2 cellular contexts compared by ENCODE assay signal in the genomic region with DNA sequence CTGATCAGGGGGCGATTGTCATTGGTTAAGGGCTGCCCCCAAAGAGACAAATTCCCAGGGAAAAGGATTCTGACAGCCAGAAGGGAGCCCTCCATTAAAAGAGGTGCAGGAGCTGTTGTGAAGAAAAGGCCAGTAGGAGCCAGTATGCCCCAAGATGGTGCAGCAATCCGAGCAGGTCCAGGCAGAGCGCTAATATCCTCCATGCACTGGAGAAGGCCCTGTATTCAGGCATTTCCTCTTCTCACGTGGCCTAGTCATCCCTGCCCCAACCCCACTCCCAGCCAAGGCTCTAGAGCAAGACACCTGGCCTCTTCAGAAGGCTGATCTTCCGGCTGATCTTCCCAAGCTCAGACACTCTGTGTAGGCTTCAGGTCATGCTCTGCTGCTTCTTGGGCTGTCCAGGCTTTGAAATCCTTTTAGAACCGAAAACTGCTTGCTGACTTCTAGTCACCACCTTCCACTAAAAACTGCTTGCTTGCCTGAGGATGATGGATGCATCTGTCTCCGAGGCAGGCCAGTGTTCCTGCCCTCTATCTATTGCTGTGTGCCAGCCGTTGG.
TF ChIP-seq lines count a peak whose summit lies in the region.

No MANE protein-coding gene starts in this region.

TF ChIP-seq in IMR-90, 13 proteins besides CTCF, POLR2A, EP300 and RAD21 (continued from another document):
- TF ChIP-seq MAZ (IDR thresholded peaks at IDR 0.05; ENCODE audit: borderline replicate concordance, low read depth, low read length) (no peak), MAFK (IDR thresholded peaks at IDR 0.05; ENCODE audit: low read depth, low read length) (no peak), NFE2L2 (IDR thresholded peaks at IDR 0.05; ENCODE audit: low read depth, low read length) (no peak)
- TF ChIP-seq, protein P1, sequence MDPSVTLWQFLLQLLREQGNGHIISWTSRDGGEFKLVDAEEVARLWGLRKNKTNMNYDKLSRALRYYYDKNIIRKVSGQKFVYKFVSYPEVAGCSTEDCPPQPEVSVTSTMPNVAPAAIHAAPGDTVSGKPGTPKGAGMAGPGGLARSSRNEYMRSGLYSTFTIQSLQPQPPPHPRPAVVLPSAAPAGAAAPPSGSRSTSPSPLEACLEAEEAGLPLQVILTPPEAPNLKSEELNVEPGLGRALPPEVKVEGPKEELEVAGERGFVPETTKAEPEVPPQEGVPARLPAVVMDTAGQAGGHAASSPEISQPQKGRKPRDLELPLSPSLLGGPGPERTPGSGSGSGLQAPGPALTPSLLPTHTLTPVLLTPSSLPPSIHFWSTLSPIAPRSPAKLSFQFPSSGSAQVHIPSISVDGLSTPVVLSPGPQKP (IDR thresholded peaks at IDR 0.05; ENCODE audit: borderline replicate concordance, low read depth, low read length): no peak

TF ChIP-seq in WTC11, 78 proteins besides CTCF, POLR2A, EP300 and RAD21 (continued from another document):
- TF ChIP-seq, protein P2, sequence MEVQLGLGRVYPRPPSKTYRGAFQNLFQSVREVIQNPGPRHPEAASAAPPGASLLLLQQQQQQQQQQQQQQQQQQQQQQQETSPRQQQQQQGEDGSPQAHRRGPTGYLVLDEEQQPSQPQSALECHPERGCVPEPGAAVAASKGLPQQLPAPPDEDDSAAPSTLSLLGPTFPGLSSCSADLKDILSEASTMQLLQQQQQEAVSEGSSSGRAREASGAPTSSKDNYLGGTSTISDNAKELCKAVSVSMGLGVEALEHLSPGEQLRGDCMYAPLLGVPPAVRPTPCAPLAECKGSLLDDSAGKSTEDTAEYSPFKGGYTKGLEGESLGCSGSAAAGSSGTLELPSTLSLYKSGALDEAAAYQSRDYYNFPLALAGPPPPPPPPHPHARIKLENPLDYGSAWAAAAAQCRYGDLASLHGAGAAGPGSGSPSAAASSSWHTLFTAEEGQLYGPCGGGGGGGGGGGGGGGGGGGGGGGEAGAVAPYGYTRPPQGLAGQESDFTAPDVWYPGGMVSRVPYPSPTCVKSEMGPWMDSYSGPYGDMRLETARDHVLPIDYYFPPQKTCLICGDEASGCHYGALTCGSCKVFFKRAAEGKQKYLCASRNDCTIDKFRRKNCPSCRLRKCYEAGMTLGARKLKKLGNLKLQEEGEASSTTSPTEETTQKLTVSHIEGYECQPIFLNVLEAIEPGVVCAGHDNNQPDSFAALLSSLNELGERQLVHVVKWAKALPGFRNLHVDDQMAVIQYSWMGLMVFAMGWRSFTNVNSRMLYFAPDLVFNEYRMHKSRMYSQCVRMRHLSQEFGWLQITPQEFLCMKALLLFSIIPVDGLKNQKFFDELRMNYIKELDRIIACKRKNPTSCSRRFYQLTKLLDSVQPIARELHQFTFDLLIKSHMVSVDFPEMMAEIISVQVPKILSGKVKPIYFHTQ (CRISPR knock-in tag; IDR thresholded peaks at IDR 0.05): no peak
- TF ChIP-seq NR3C1 (CRISPR knock-in tag; conservative IDR thresholded peaks at IDR 0.05; ENCODE audit: low read depth): no peak
- TF ChIP-seq, protein P3, sequence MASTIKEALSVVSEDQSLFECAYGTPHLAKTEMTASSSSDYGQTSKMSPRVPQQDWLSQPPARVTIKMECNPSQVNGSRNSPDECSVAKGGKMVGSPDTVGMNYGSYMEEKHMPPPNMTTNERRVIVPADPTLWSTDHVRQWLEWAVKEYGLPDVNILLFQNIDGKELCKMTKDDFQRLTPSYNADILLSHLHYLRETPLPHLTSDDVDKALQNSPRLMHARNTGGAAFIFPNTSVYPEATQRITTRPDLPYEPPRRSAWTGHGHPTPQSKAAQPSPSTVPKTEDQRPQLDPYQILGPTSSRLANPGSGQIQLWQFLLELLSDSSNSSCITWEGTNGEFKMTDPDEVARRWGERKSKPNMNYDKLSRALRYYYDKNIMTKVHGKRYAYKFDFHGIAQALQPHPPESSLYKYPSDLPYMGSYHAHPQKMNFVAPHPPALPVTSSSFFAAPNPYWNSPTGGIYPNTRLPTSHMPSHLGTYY (CRISPR knock-in tag; IDR thresholded peaks at IDR 0.05): no peak
- TF ChIP-seq ZNF317 (CRISPR knock-in tag; IDR thresholded peaks at IDR 0.05; ENCODE audit: borderline replicate concordance, low read depth): no peak
- TF ChIP-seq CBFB (CRISPR knock-in tag; IDR thresholded peaks at IDR 0.05; ENCODE audit: low read depth): no peak
- TF ChIP-seq FOXK1 (CRISPR knock-in tag; IDR thresholded peaks at IDR 0.05): no peak
- no peak for TF ChIP-seq ZNF671 (CRISPR knock-in tag; IDR thresholded peaks at IDR 0.05)
- TF ChIP-seq, protein P4, sequence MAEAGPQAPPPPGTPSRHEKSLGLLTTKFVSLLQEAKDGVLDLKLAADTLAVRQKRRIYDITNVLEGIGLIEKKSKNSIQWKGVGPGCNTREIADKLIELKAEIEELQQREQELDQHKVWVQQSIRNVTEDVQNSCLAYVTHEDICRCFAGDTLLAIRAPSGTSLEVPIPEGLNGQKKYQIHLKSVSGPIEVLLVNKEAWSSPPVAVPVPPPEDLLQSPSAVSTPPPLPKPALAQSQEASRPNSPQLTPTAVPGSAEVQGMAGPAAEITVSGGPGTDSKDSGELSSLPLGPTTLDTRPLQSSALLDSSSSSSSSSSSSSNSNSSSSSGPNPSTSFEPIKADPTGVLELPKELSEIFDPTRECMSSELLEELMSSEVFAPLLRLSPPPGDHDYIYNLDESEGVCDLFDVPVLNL (CRISPR knock-in tag; IDR thresholded peaks at IDR 0.05; ENCODE audit: borderline replicate concordance, low read depth): no peak
- no peak for TF ChIP-seq SP1 (CRISPR knock-in tag; conservative IDR thresholded peaks at IDR 0.05)
- no peak for TF ChIP-seq ZNF138 (CRISPR knock-in tag; conservative IDR thresholded peaks at IDR 0.05)
- no peak for TF ChIP-seq OVOL2 (CRISPR knock-in tag; IDR thresholded peaks at IDR 0.05; ENCODE audit: borderline replicate concordance)
- TF ChIP-seq, protein P5, sequence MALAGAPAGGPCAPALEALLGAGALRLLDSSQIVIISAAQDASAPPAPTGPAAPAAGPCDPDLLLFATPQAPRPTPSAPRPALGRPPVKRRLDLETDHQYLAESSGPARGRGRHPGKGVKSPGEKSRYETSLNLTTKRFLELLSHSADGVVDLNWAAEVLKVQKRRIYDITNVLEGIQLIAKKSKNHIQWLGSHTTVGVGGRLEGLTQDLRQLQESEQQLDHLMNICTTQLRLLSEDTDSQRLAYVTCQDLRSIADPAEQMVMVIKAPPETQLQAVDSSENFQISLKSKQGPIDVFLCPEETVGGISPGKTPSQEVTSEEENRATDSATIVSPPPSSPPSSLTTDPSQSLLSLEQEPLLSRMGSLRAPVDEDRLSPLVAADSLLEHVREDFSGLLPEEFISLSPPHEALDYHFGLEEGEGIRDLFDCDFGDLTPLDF (CRISPR knock-in tag; IDR thresholded peaks at IDR 0.05): no peak
- TF ChIP-seq, protein P6, sequence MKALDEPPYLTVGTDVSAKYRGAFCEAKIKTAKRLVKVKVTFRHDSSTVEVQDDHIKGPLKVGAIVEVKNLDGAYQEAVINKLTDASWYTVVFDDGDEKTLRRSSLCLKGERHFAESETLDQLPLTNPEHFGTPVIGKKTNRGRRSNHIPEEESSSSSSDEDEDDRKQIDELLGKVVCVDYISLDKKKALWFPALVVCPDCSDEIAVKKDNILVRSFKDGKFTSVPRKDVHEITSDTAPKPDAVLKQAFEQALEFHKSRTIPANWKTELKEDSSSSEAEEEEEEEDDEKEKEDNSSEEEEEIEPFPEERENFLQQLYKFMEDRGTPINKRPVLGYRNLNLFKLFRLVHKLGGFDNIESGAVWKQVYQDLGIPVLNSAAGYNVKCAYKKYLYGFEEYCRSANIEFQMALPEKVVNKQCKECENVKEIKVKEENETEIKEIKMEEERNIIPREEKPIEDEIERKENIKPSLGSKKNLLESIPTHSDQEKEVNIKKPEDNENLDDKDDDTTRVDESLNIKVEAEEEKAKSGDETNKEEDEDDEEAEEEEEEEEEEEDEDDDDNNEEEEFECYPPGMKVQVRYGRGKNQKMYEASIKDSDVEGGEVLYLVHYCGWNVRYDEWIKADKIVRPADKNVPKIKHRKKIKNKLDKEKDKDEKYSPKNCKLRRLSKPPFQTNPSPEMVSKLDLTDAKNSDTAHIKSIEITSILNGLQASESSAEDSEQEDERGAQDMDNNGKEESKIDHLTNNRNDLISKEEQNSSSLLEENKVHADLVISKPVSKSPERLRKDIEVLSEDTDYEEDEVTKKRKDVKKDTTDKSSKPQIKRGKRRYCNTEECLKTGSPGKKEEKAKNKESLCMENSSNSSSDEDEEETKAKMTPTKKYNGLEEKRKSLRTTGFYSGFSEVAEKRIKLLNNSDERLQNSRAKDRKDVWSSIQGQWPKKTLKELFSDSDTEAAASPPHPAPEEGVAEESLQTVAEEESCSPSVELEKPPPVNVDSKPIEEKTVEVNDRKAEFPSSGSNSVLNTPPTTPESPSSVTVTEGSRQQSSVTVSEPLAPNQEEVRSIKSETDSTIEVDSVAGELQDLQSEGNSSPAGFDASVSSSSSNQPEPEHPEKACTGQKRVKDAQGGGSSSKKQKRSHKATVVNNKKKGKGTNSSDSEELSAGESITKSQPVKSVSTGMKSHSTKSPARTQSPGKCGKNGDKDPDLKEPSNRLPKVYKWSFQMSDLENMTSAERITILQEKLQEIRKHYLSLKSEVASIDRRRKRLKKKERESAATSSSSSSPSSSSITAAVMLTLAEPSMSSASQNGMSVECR (CRISPR knock-in tag; IDR thresholded peaks at IDR 0.05; ENCODE audit: borderline replicate concordance): no peak
- no peak for TF ChIP-seq ELF4 (CRISPR knock-in tag; IDR thresholded peaks at IDR 0.05; ENCODE audit: low read depth)
- TF ChIP-seq NR1H2 (CRISPR knock-in tag; IDR thresholded peaks at IDR 0.05): no peak
- TF ChIP-seq ZNF416 (CRISPR knock-in tag; IDR thresholded peaks at IDR 0.05): no peak
